ENCODE assay signal across 19 cellular contexts in the genomic region with DNA sequence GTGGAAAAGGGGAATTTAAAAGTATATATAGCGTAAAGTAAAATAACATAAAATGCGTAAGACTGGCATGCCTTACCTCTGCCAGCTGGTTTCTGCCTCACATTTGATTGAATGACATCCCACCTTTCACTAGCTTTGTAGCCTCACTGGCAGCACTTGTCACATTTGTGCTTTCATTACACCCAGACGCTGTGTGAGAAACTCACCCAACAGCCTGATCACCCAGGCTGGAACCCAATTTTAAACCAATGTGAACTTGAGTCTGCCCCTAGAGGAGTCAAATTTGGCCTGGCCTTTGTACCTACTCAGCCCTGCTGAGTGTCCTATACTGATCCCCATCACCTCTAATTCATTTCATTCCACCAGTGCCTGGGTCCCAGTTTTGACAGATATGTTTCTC. TPM values are rescaled to one million over a fixed set of nuclear protein-coding genes. Genes with fewer than 3 reads are reported as not detected.
A peak's percentile ranks its signal among the peaks of the same experiment; 100 is the strongest.
DNase-seq lines count a peak whose midpoint lies in the region; ATAC-seq and TF ChIP-seq lines count a peak whose summit lies in the region.
"Had no signal": no experiment of that assay in that cellular context is flagged by ENCODE, and none has a peak within 500 bp of the region (broad histone marks: within the 10 kb centered on the region; RNA-seq: fewer than 3 reads in every experiment).

No MANE protein-coding gene starts in this region.

- H3K4me1 ChIP-seq in neutrophil (ENCODE audit: control insufficient read depth in 1 of 2, insufficient read depth in 1 of 2, low read depth in 1 of 2, low read length in 1 of 2) (peaks cover 15 to 18% of the 10 kb centered on the region in 2 experiments), neural progenitor cell (no peaks in the 10 kb centered on the region)

- H3K4me2 ChIP-seq in neural progenitor cell, result no peak overlapping the region
- H3K4me2 ChIP-seq: GM23338 had no signal

- no peak for DNase-seq in HL-60 (ENCODE audit: low read depth in 1 of 2, low spot score in 1 of 2)
- DNase-seq in neural progenitor cell (ENCODE audit: low spot score), result no peak
- DNase-seq: C1 segment of cervical spinal cord; CD4-positive, CD25-positive, alpha-beta regulatory T cell; CD8-positive, alpha-beta T cell; DMS 273 treated with DMSO at 0.1 percent for 48 hours; DMS79 treated with DMSO at 0.1 percent for 48 hours; H9 had no signal

- no peaks in the 10 kb centered on the region for H3K27me3 ChIP-seq in HL-60 (ENCODE audit: insufficient read depth, poor library complexity, severe bottlenecking)
- no peaks in the 10 kb centered on the region for H3K27me3 ChIP-seq in neutrophil
- no peaks in the 10 kb centered on the region for H3K27me3 ChIP-seq in neural progenitor cell

- no peak for TF ChIP-seq CTCF in HL-60 (IDR thresholded peaks at IDR 0.05; ENCODE audit: insufficient read depth, low read length)
- TF ChIP-seq CTCF in VCaP (conservative IDR thresholded peaks at IDR 0.05), result no peak
- TF ChIP-seq CTCF in neutrophil (IDR thresholded peaks at IDR 0.05), result no peak
- no peak for TF ChIP-seq CTCF in neural progenitor cell (IDR thresholded peaks at IDR 0.05)

- peak overlapping the region; percentile 81 for H3K27ac ChIP-seq in HL-60 (replicated peaks)
- peak overlapping the region; percentile 44 for H3K27ac ChIP-seq in VCaP
- peak overlapping the region; percentile 68 for H3K27ac ChIP-seq in neutrophil
- H3K27ac ChIP-seq in neural progenitor cell, result no peak overlapping the region

- ATAC-seq in HG02588 (IDR thresholded peaks at IDR 0.05; ENCODE audit: unreplicated experiment), result no peak
- ATAC-seq in GM18520 (IDR thresholded peaks at IDR 0.05; ENCODE audit: unreplicated experiment), result no peak
- ATAC-seq in GM19395 (IDR thresholded peaks at IDR 0.05; ENCODE audit: unreplicated experiment), result no peak
- ATAC-seq: CD8-positive, alpha-beta T cell; GM23338; HCT116 had no signal

- no peak overlapping the region for H3K9ac ChIP-seq in neural progenitor cell

- H3K27ac Mint-ChIP-seq in neural progenitor cell, result no peak overlapping the region
- H3K27ac Mint-ChIP-seq: CD4-positive, CD25-positive, alpha-beta regulatory T cell; CD8-positive, alpha-beta T cell; GM23338; H9 had no signal

- H3K4me1 Mint-ChIP-seq in neural progenitor cell, result peaks cover 5% of the 10 kb centered on the region
- H3K4me1 Mint-ChIP-seq: GM23338 had no signal

- H2AFZ ChIP-seq in neural progenitor cell (replicated peaks), result no peak overlapping the region
- H2AFZ ChIP-seq: GM23338 had no signal

- H3K4me3 ChIP-seq in HL-60 (replicated peaks; ENCODE audit: insufficient read depth, low read length) (no peak overlapping the region), neutrophil (ENCODE audit: low read depth in 1 of 2, low read length in 1 of 2) (no peak overlapping the region), neural progenitor cell (no peak overlapping the region)
- H3K4me3 ChIP-seq: GM23338 had no signal

- H3K79me2 ChIP-seq in neural progenitor cell (ENCODE audit: low read depth), result no peaks in the 10 kb centered on the region

- H3K9me3 Mint-ChIP-seq in neural progenitor cell, result peaks cover 3% of the 10 kb centered on the region

- H3F3A ChIP-seq in neural progenitor cell (ENCODE audit: low read depth), result no peaks in the 10 kb centered on the region

- H3K36me3 Mint-ChIP-seq in neural progenitor cell, result no peaks in the 10 kb centered on the region
- H3K36me3 Mint-ChIP-seq: CD4-positive, CD25-positive, alpha-beta regulatory T cell had no signal

- H3K9me3 ChIP-seq in neutrophil (no peaks in the 10 kb centered on the region), neural progenitor cell (ENCODE audit: low read depth) (no peaks in the 10 kb centered on the region)

- no peaks in the 10 kb centered on the region for H4K20me1 ChIP-seq in neural progenitor cell (ENCODE audit: low read depth)

- no peaks in the 10 kb centered on the region for H3K27me3 Mint-ChIP-seq in neural progenitor cell (ENCODE audit: insufficient read depth, low read depth)

- H3K4me3 Mint-ChIP-seq in neural progenitor cell, result no peak overlapping the region
- H3K4me3 Mint-ChIP-seq: CD8-positive, alpha-beta T cell; GM23338; H9 had no signal

- H3K36me3 ChIP-seq in neutrophil (no peaks in the 10 kb centered on the region), neural progenitor cell (no peaks in the 10 kb centered on the region)

RNA-seq across cellular contexts. Expression of a gene that starts 4.8 kb away (rescaled TPM):
- total RNA-seq in neural progenitor cell (ENCODE audit: low replicate concordance), result 90.7 and 95.8 TPM in 2 replicates

RNA-seq across cellular contexts. Expression of a gene that starts 17.4 kb away (rescaled TPM):
- total RNA-seq in neural progenitor cell (ENCODE audit: low replicate concordance), result 2.9 and 3.8 TPM in 2 replicates
- total RNA-seq: A673 had no signal

RNA-seq across cellular contexts. Expression of a gene that starts 49.0 kb away (rescaled TPM):
- not detected in 2 replicates for total RNA-seq in neural progenitor cell (ENCODE audit: low replicate concordance)
- total RNA-seq: A172; A673; CD4-positive, CD25-positive, alpha-beta regulatory T cell; Daoy; G401 had no signal

RNA-seq across cellular contexts. Expression of a gene that starts 59.8 kb away (rescaled TPM):
- 46.9 and 56.4 TPM in 2 replicates for total RNA-seq in neural progenitor cell (ENCODE audit: low replicate concordance)

RNA-seq across cellular contexts. Expression of a gene that starts 59.9 kb away (rescaled TPM):
- 9.8 and 13.1 TPM in 2 replicates for total RNA-seq in neural progenitor cell (ENCODE audit: low replicate concordance)
